17 cellular contexts compared by ENCODE assay signal in the genomic region with DNA sequence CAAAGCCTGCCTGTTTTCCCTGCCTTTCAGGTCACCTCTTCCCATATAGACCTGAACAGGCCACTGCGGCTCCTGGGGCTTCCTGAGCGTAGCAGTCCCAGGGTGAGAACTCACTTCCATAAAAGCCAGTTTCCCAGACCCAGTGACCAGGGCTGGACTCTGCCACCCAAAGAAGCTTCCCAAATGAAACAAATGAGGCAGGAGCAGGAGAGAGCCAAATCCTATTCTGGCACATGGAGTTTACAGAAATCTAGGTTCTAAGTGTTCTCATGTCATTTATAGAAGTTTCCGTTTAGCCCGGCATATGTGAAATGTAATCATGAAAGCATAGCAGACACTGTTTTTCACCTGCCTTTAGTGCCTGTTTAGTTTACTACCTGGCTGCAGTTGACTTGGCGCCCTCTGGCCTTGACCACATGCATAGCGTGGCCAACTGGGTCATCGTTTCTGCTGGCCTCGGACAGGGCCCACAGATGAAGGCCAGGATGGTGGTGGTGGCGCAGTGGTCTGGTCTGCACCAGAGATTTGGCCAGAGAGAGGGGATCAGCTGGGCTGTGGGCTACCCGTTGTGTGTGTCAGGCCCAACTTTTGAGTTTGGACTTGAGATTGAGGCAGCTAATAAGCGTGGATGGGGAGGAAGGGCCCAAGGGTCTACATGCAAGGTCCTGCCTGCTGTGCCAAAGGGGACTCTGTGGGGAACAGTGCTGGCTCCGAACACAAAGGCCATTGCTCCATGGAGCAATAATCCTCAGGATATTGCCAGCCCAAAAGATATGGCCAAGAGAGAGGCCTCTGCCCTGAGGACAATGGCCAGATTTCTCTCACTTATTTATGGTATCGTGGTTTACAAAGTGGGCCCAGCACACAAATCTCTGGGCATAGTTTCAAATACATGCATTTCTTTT. TPM values are rescaled to one million over a fixed set of nuclear protein-coding genes. Genes with fewer than 3 reads are reported as not detected.
DNase-seq lines count a peak whose midpoint lies in the region; TF ChIP-seq lines count a peak whose summit lies in the region.
"Had no signal": no experiment of that assay in that cellular context is flagged by ENCODE, and none has a peak within 500 bp of the region (broad histone marks: within the 10 kb centered on the region; RNA-seq: fewer than 3 reads in every experiment).

No MANE protein-coding gene starts in this region.

- no peaks in the 10 kb centered on the region for H3K79me2 ChIP-seq in OCI-LY3 (ENCODE audit: low read length)

- TF ChIP-seq POLR2A in prostate gland (IDR thresholded peaks at IDR 0.05): no peak

- H3K9me3 ChIP-seq in BLaER1: no peaks in the 10 kb centered on the region
- H3K9me3 ChIP-seq in OCI-LY3 (ENCODE audit: insufficient read depth, low read length): no peaks in the 10 kb centered on the region
- no peaks in the 10 kb centered on the region for H3K9me3 ChIP-seq in prostate gland

- H4K20me1 ChIP-seq in BLaER1: peaks cover 98% of the 10 kb centered on the region
- no peaks in the 10 kb centered on the region for H4K20me1 ChIP-seq in OCI-LY3 (ENCODE audit: insufficient read depth, low read length)

- H3K4me3 Mint-ChIP-seq in endothelial cell (ENCODE audit: unreplicated experiment): no peak overlapping the region
- H3K4me3 Mint-ChIP-seq: immature natural killer cell, natural killer cell had no signal

- intact Hi-C loops in prostate gland (cut with DNase I): no loop called here

- H3K36me3 ChIP-seq in BLaER1: peaks cover 30% of the 10 kb centered on the region
- H3K36me3 ChIP-seq in OCI-LY3 (replicated peaks; ENCODE audit: low read depth, low read length): no peaks in the 10 kb centered on the region
- no peaks in the 10 kb centered on the region for H3K36me3 ChIP-seq in prostate gland
- H3K36me3 ChIP-seq: cardiac muscle cell had no signal

- peaks cover 78% of the 10 kb centered on the region for H3K4me1 ChIP-seq in BLaER1
- peaks cover 23% of the 10 kb centered on the region for H3K4me1 ChIP-seq in OCI-LY3 (ENCODE audit: low read length)
- H3K4me1 ChIP-seq in prostate gland (replicated peaks): peaks cover 69% of the 10 kb centered on the region

- no peaks in the 10 kb centered on the region for H3K36me3 Mint-ChIP-seq in endothelial cell (ENCODE audit: low read depth, unreplicated experiment)
- H3K36me3 Mint-ChIP-seq: immature natural killer cell, natural killer cell had no signal

- H3K4me2 ChIP-seq in BLaER1: peak overlapping the region; percentile 69; the same call in 1 of the 2 replicates
- H3K4me2 ChIP-seq in OCI-LY3 (ENCODE audit: low read length): no peak overlapping the region

- WGBS in prostate gland: 55% methylated on average over 13 of the region's 13 CpGs

- peaks cover 7% of the 10 kb centered on the region for H3K27me3 Mint-ChIP-seq in endothelial cell (ENCODE audit: unreplicated experiment)

- no peak overlapping the region for H2AFZ ChIP-seq in OCI-LY3 (ENCODE audit: low read depth, low read length)

- H3K9ac ChIP-seq in BLaER1 (no peak overlapping the region), OCI-LY3 (ENCODE audit: low read length) (no peak overlapping the region)

- H3K4me1 Mint-ChIP-seq in endothelial cell (ENCODE audit: unreplicated experiment): peaks cover 21% of the 10 kb centered on the region

- TF ChIP-seq CTCF in OCI-LY3 (IDR thresholded peaks at IDR 0.05; ENCODE audit: low read depth, low read length) (peak; percentile 18; the same call in 1 of the 2 replicates), endothelial cell (IDR thresholded peaks at IDR 0.05; ENCODE audit: unreplicated experiment) (no peak), prostate gland (IDR thresholded peaks at IDR 0.05) (no peak)

- no peak overlapping the region for H3K4me3 ChIP-seq in BLaER1
- no peak overlapping the region for H3K4me3 ChIP-seq in OCI-LY3 (ENCODE audit: low read length)
- H3K4me3 ChIP-seq in prostate gland: no peak overlapping the region
- H3K4me3 ChIP-seq: cardiac muscle cell had no signal

- no peak for DNase-seq in endothelial cell (ENCODE audit: low spot score)
- DNase-seq in prostate gland (ENCODE audit: low spot score): no peak
- no peak for DNase-seq in NCI-H1048 (lab: John Stamatoyannopoulos, UW)
- DNase-seq in A172 (ENCODE audit: low spot score): no peak
- no peak for DNase-seq in OCI-M1 (lab: John Stamatoyannopoulos, UW)
- DNase-seq in stimulated activated CD4-positive, alpha-beta T cell treated with anti-CD3 and anti-CD28 coated beads, Interleukin-2, amount 100 ng/mL, for 48 hours: no peak
- DNase-seq: activated CD4-positive, alpha-beta T cell treated with anti-CD3 and anti-CD28 coated beads for 48 hours; erythroblast; immature natural killer cell; Karpas-422; natural killer cell; NK-92 treated with Interleukin-12 subunit alpha and Interleukin-12 subunit beta, amount 100 ng/mL, for 24 hours; small intestine; T-helper 1 cell had no signal

- H3K27ac Mint-ChIP-seq in endothelial cell (ENCODE audit: unreplicated experiment): peak overlapping the region; percentile 42
- H3K27ac Mint-ChIP-seq: natural killer cell had no signal

- no peaks in the 10 kb centered on the region for H3K27me3 ChIP-seq in BLaER1
- no peaks in the 10 kb centered on the region for H3K27me3 ChIP-seq in OCI-LY3 (ENCODE audit: low read depth, low read length)
- H3K27me3 ChIP-seq in prostate gland (replicated peaks; ENCODE audit: insufficient read depth): no peaks in the 10 kb centered on the region

- no peaks in the 10 kb centered on the region for H3K9me3 Mint-ChIP-seq in endothelial cell (ENCODE audit: unreplicated experiment)
- H3K9me3 Mint-ChIP-seq: immature natural killer cell, natural killer cell had no signal

- H3K27ac ChIP-seq in BLaER1: no peak overlapping the region
- no peak overlapping the region for H3K27ac ChIP-seq in OCI-LY3 (ENCODE audit: low read length)
- H3K27ac ChIP-seq in prostate gland: peak overlapping the region; percentile 96 to 97
- H3K27ac ChIP-seq: cardiac muscle cell had no signal

RNA-seq across cellular contexts. Expression of gene NFIX, which starts 43.3 kb away (rescaled TPM):
- 9.9 TPM for total RNA-seq in endothelial cell (ENCODE audit: unreplicated experiment)
- 100 to 1,000 TPM; 185 to 286 TPM for total RNA-seq in prostate gland
- total RNA-seq in A172 (2014; rRNA removed; shearing (Covaris generic)): 17.0 and 25.7 TPM in 2 replicates
- total RNA-seq: cardiac muscle cell had no signal

Comparison
In these comparisons a context has a peak if more than half of its experiments do, and no peak if none do; other contexts are left out.
1. H3K27ac ChIP-seq: peak in prostate gland (2 of 2); none in BLaER1 (single experiment) and OCI-LY3 (single experiment).